In the genomic region with DNA sequence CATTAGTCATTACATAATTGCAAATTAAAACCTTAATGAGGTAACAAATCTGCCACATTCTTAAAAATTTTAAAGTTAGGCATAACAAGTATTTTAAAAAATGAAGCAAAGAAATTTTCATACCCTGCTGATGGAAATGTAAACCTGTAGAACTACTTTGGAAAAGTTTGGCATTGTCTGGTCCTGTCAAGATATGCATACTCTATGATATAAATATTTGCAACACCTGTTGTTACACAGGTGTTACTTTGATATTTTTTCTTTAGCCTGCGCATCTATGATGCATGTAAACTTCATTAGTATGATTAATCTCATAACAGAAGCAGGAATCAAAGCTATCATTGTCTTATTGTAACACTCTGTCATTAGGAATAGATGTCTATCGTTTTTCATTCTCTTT, we compare ENCODE assay signal across 34 cellular contexts.
"Had no signal": no experiment of that assay in that cellular context is flagged by ENCODE, and none has a peak within 500 bp of the region (broad histone marks: within the 10 kb centered on the region; RNA-seq: fewer than 3 reads in every experiment).

No MANE protein-coding gene starts in this region.

- H3K4me3 ChIP-seq: MG63 had no signal

- DNase-seq: Karpas-422, Kasumi-1, MG63, MM.1S, MV-4-11, NCI-H1048, NCI-H1092, NCI-H1092 treated with DMSO at 0.1 percent for 48 hours, NCI-H1105, NCI-H1105 treated with DMSO at 0.1 percent for 48 hours, NCI-H1417, NCI-H1417 treated with DMSO at 0.1 percent for 48 hours, NCI-H1436, NCI-H1436 treated with DMSO at 0.1 percent for 48 hours, NCI-H146, NCI-H1694, NCI-H1694 treated with DMSO at 0.1 percent for 48 hours, NCI-H187, NCI-H187 treated with DMSO at 0.1 percent for 48 hours, NCI-H1930, NCI-H2029, NCI-H2029 treated with DMSO at 0.1 percent for 48 hours, NCI-H2081, NCI-H2081 treated with DMSO at 0.1 percent for 48 hours, NCI-H2107, NCI-H2171, NCI-H2171 treated with DMSO at 0.1 percent for 48 hours, NCI-H2227 treated with DMSO at 0.1 percent for 48 hours, NCI-H226, NCI-H345, NCI-H446, NCI-H446 treated with DMSO at 0.1 percent for 48 hours, NCI-H510A had no signal

- H3K27me3 ChIP-seq: MG63 had no signal

- H3K36me3 ChIP-seq: MG63 had no signal

- H3K27ac ChIP-seq: KMS-11 had no signal

- H3K9me3 ChIP-seq: MG63 had no signal
